19 cellular contexts compared by ENCODE assay signal in genomic region chr16:73215482-73216377, GRCh38.
A peak's percentile ranks its signal among the peaks of the same experiment; 100 is the strongest.
DNase-seq lines count a peak whose midpoint lies in the region; ATAC-seq and TF ChIP-seq lines count a peak whose summit lies in the region.
"Had no signal": no experiment of that assay in that cellular context is flagged by ENCODE, and none has a peak within 500 bp of the region (broad histone marks: within the 10 kb centered on the region; RNA-seq: fewer than 3 reads in every experiment).

No MANE protein-coding gene starts in this region.

- POLR2A ChIA-PET in AG04450 (lab: Yijun Ruan, JAX) = interaction anchor here (0.6 to 1.3 kb wide), 5 partner anchors 13 to 731 kb away, joined by 3 to 6 read pairs (median 4); no protein-coding TSS in a partner anchor

- H3K4me1 ChIP-seq in rectal smooth muscle tissue (ENCODE audit: control insufficient read depth, insufficient read depth, low read length) = no peaks in the 10 kb centered on the region
- H3K4me1 ChIP-seq: A549 had no signal

- peaks cover 7% of the 10 kb centered on the region for H3K9me3 ChIP-seq in AG04450 (ENCODE audit: control insufficient read depth, insufficient read depth, low read length)

- H3K4me3 ChIP-seq in AG04450 (ENCODE audit: low read depth, low read length) (no peak overlapping the region), fibroblast of pulmonary artery (replicated peaks; ENCODE audit: low read depth, low read length) (no peak overlapping the region), rectal smooth muscle tissue (ENCODE audit: low read length) (no peak overlapping the region)
- H3K4me3 ChIP-seq: A549, GM12878 had no signal

- TF ChIP-seq CTCF in AG04450 (IDR thresholded peaks at IDR 0.05; ENCODE audit: low read depth, low read length) (no peak), fibroblast of pulmonary artery (IDR thresholded peaks at IDR 0.05; ENCODE audit: low read length, missing control alignments) (no peak)

- CTCF ChIA-PET in AG04450 (lab: Charles Lee) = interaction anchor here (1.8 kb wide), 1 partner anchor 13 kb away, joined by 9 read pairs; no protein-coding TSS in a partner anchor

- H3K27me3 Mint-ChIP-seq in activated T-cell treated with anti-CD3 and anti-CD28 coated beads, Interleukin-2, amount 50 U/mL, for 24 hours = no peaks in the 10 kb centered on the region
- H3K27me3 Mint-ChIP-seq in effector memory CD8-positive, alpha-beta T cell = no peaks in the 10 kb centered on the region

- peak; percentile 62 for DNase-seq in AG04450 (ENCODE audit: low read depth, low spot score)
- peak; percentile 42 for DNase-seq in fibroblast of pulmonary artery (ENCODE audit: low read depth)
- DNase-seq in activated T-cell treated with anti-CD3 and anti-CD28 coated beads, Interleukin-2, amount 50 U/mL, for 24 hours = no peak
- no peak for DNase-seq in effector memory CD8-positive, alpha-beta T cell
- DNase-seq: activated CD4-positive, alpha-beta T cell treated with anti-CD3 and anti-CD28 coated beads, Interleukin-2, amount 50 U/mL, for 4 hours; activated T-cell treated with anti-CD3 and anti-CD28 coated beads, Interleukin-2, amount 50 U/mL, for 1 hour; caudate nucleus; mammary epithelial cell; NCI-H1436 treated with DMSO at 0.1 percent for 48 hours; PC-3; retina had no signal

- peak overlapping the region; percentile 50 for H3K27ac ChIP-seq in AG04450 (ENCODE audit: low read depth, low read length)
- peak overlapping the region; percentile 16 for H3K27ac ChIP-seq in rectal smooth muscle tissue (ENCODE audit: low read depth, low read length)
- H3K27ac ChIP-seq: A549 had no signal

- no peaks in the 10 kb centered on the region for H3K27me3 ChIP-seq in AG04450 (ENCODE audit: control insufficient read depth, insufficient read depth, low read length)
- no peaks in the 10 kb centered on the region for H3K27me3 ChIP-seq in rectal smooth muscle tissue (ENCODE audit: control insufficient read depth, insufficient read depth, low read length)

- H3K9ac ChIP-seq in rectal smooth muscle tissue (ENCODE audit: low read length) = no peak overlapping the region

- H3K36me3 ChIP-seq in rectal smooth muscle tissue (ENCODE audit: control insufficient read depth, insufficient read depth, low read length) = no peaks in the 10 kb centered on the region

- H3K27ac Mint-ChIP-seq in activated T-cell treated with anti-CD3 and anti-CD28 coated beads, Interleukin-2, amount 50 U/mL, for 24 hours = no peak overlapping the region
- H3K27ac Mint-ChIP-seq in effector memory CD8-positive, alpha-beta T cell = no peak overlapping the region
- H3K27ac Mint-ChIP-seq: activated naive CD4-positive, alpha-beta T cell treated with anti-CD3 and anti-CD28 coated beads, Interleukin-2, amount 50 U/mL, for 72 hours had no signal

- no peaks in the 10 kb centered on the region for H3K36me3 Mint-ChIP-seq in activated T-cell treated with anti-CD3 and anti-CD28 coated beads, Interleukin-2, amount 50 U/mL, for 24 hours (ENCODE audit: low read depth)
- no peaks in the 10 kb centered on the region for H3K36me3 Mint-ChIP-seq in effector memory CD8-positive, alpha-beta T cell (ENCODE audit: insufficient read depth)

- peak; percentile 61; the same call in 2 of the 3 replicates for ATAC-seq in SK-N-SH treated with all-trans-retinoic acid at 6 μM for 48 hours
- ATAC-seq in GM18907 (IDR thresholded peaks at IDR 0.05; ENCODE audit: unreplicated experiment) = no peak
- no peak for ATAC-seq in HG03521 (IDR thresholded peaks at IDR 0.05; ENCODE audit: unreplicated experiment)
- ATAC-seq in effector memory CD8-positive, alpha-beta T cell (replicated peaks) = no peak
- ATAC-seq: A549; activated naive CD4-positive, alpha-beta T cell treated with anti-CD3 and anti-CD28 coated beads, Interleukin-2, amount 50 U/mL, for 72 hours; GM12878; PC-3 had no signal

- H3K9me3 Mint-ChIP-seq in activated T-cell treated with anti-CD3 and anti-CD28 coated beads, Interleukin-2, amount 50 U/mL, for 24 hours = peaks cover 4% of the 10 kb centered on the region
- peaks cover 0 to 2% of the 10 kb centered on the region in 2 donors for H3K9me3 Mint-ChIP-seq in effector memory CD8-positive, alpha-beta T cell

- H3K4me3 Mint-ChIP-seq in activated T-cell treated with anti-CD3 and anti-CD28 coated beads, Interleukin-2, amount 50 U/mL, for 24 hours = no peak overlapping the region
- no peak overlapping the region for H3K4me3 Mint-ChIP-seq in effector memory CD8-positive, alpha-beta T cell
- H3K4me3 Mint-ChIP-seq: neural crest cell had no signal

- no peaks in the 10 kb centered on the region for H3K4me1 Mint-ChIP-seq in activated T-cell treated with anti-CD3 and anti-CD28 coated beads, Interleukin-2, amount 50 U/mL, for 24 hours (ENCODE audit: low read depth)
- H3K4me1 Mint-ChIP-seq in effector memory CD8-positive, alpha-beta T cell (ENCODE audit: low read depth in 2 of 2) = no peaks in the 10 kb centered on the region

TF ChIP-seq in SK-N-SH treated with all-trans-retinoic acid at 6 μM for 48 hours, 23 proteins besides CTCF, POLR2A, EP300 and RAD21:
- no peak for TF ChIP-seq ISL1 (CRISPR knock-in tag; IDR thresholded peaks at IDR 0.05)
- TF ChIP-seq ZC3H10 (CRISPR knock-in tag; IDR thresholded peaks at IDR 0.05) = no peak
- no peak for TF ChIP-seq ESRRG (CRISPR knock-in tag; IDR thresholded peaks at IDR 0.05)
- TF ChIP-seq ZNF70 (CRISPR knock-in tag; IDR thresholded peaks at IDR 0.05) = no peak
- no peak for TF ChIP-seq SNAI2 (CRISPR knock-in tag; IDR thresholded peaks at IDR 0.05)
- no peak for TF ChIP-seq CREB5 (CRISPR knock-in tag; IDR thresholded peaks at IDR 0.05; ENCODE audit: low read depth)

Comparison
In these comparisons a context has a peak if more than half of its experiments do, and no peak if none do; other contexts are left out.
1. DNase-seq: peak in AG04450 (single experiment) and fibroblast of pulmonary artery (single experiment); none in activated T-cell treated with anti-CD3 and anti-CD28 coated beads, Interleukin-2, amount 50 U/mL, for 24 hours (single experiment) and effector memory CD8-positive, alpha-beta T cell (0 of 3).